In the genomic region with DNA sequence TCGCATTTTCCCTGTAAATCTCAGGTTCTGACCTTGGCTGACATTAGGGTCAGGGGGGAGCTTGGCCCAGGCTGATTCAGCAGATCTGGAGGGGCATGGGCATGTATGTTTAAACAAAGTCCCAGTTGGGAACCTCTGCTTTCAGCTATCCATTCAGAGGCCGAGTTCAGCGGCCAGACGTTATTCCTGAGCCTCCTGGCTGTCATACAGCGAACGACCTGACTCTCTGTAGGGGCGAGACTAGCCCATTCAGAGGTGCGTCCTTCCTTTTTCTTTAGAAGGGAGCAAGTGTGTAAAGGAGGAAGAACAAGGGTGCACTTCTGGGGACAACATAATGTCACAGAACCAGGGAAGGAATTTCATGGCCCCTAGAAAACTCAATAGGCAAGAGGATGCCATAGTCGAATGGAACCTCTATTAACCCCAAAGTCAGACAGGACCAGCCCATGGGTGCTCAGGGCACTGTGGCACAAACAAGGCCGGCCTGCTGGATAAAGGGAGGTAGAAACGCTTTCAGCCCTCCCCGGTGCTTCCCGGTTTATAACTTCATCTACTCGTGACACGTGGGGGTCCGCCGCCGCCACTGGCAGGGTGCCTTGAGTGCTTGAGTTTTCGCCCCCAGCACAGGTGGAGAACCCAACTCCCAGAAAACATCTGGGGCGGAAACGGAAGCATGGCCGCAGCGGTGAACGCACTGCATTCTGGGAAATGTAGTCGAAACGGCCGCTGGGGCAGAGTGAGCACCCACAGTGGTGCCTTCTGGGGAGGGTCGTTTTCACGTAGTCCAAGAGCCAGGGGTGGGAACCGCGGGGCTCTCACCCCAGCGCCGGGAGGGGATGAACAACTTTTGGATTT, we compare ENCODE assay signal across 9 cellular contexts. TPM values are rescaled to one million over a fixed set of nuclear protein-coding genes. Genes with fewer than 3 reads are reported as not detected.
DNase-seq lines count a peak whose midpoint lies in the region; ATAC-seq and TF ChIP-seq lines count a peak whose summit lies in the region.
"Had no signal": no experiment of that assay in that cellular context is flagged by ENCODE, and none has a peak within 500 bp of the region (broad histone marks: within the 10 kb centered on the region; RNA-seq: fewer than 3 reads in every experiment).

No MANE protein-coding gene starts in this region.

- H3K9me3 ChIP-seq in OCI-LY1 (ENCODE audit: low read length) (no peaks in the 10 kb centered on the region), fibroblast of lung (ENCODE audit: control insufficient read depth, insufficient read depth, low read depth, low read length) (no peaks in the 10 kb centered on the region)

- H3K27me3 Mint-ChIP-seq in natural killer cell (ENCODE audit: low read depth in 2 of 2) = no peaks in the 10 kb centered on the region
- H3K27me3 Mint-ChIP-seq in stimulated activated naive B cell treated with anti-CD40 and anti-IgM and Interleukin-4, amounts not matched to agents 10 μg/mL and 1 μg/mL and 100 μg/mL, for 72 hours = no peaks in the 10 kb centered on the region

- peak; percentile 22; the same call in 1 of the 2 replicates for TF ChIP-seq CTCF in OCI-LY1 (IDR thresholded peaks at IDR 0.05; ENCODE audit: low read length)
- TF ChIP-seq CTCF in fibroblast of lung (conservative IDR thresholded peaks at IDR 0.05 in 1 of 2, IDR thresholded peaks at IDR 0.05 in 1 of 2; ENCODE audit: low read depth in 1 of 2, low read length in 2 of 2) = no peak
- no peak for TF ChIP-seq CTCF in natural killer cell (IDR thresholded peaks at IDR 0.05)

- H3K79me2 ChIP-seq in OCI-LY1 (ENCODE audit: insufficient read depth, low read length) (peaks cover 14% of the 10 kb centered on the region; the same call in 1 of the 2 replicates), fibroblast of lung (ENCODE audit: control insufficient read depth, insufficient read depth, low read length) (no peaks in the 10 kb centered on the region)

- intact Hi-C loops in natural killer cell (cut with micrococcal nuclease) = no loop called here

- peaks cover 13 to 14% of the 10 kb centered on the region in 2 donors for H3K4me1 Mint-ChIP-seq in natural killer cell
- H3K4me1 Mint-ChIP-seq in stimulated activated naive B cell treated with anti-CD40 and anti-IgM and Interleukin-4, amounts not matched to agents 10 μg/mL and 1 μg/mL and 100 μg/mL, for 72 hours = peaks cover 34 to 72% of the 10 kb centered on the region in 2 donors

- no peak overlapping the region for H2AFZ ChIP-seq in OCI-LY1 (ENCODE audit: low read length)
- peak overlapping the region; percentile 92 for H2AFZ ChIP-seq in fibroblast of lung (ENCODE audit: low read length)

- H3K27me3 ChIP-seq in OCI-LY1 (ENCODE audit: insufficient read depth, low read length) = no peaks in the 10 kb centered on the region
- peaks cover 2% of the 10 kb centered on the region for H3K27me3 ChIP-seq in fibroblast of lung (ENCODE audit: control insufficient read depth, insufficient read depth, low read length)

- H3K4me1 ChIP-seq in OCI-LY1 (ENCODE audit: insufficient read depth, low read length, severe bottlenecking) = peaks cover 62% of the 10 kb centered on the region
- no peaks in the 10 kb centered on the region for H3K4me1 ChIP-seq in fibroblast of lung (ENCODE audit: control insufficient read depth, extremely low read depth, insufficient read depth, low read length)

- H3K36me3 Mint-ChIP-seq in natural killer cell = no peaks in the 10 kb centered on the region
- H3K36me3 Mint-ChIP-seq in stimulated activated naive B cell treated with anti-CD40 and anti-IgM and Interleukin-4, amounts not matched to agents 10 μg/mL and 1 μg/mL and 100 μg/mL, for 72 hours = peaks cover 0 to 4% of the 10 kb centered on the region in 2 donors

- H3K4me3 Mint-ChIP-seq in natural killer cell = peak overlapping the region; percentile 83
- peak overlapping the region; percentile 88 for H3K4me3 Mint-ChIP-seq in stimulated activated naive B cell treated with anti-CD40 and anti-IgM and Interleukin-4, amounts not matched to agents 10 μg/mL and 1 μg/mL and 100 μg/mL, for 72 hours

- H3K9me3 Mint-ChIP-seq in natural killer cell = no peaks in the 10 kb centered on the region
- H3K9me3 Mint-ChIP-seq in stimulated activated naive B cell treated with anti-CD40 and anti-IgM and Interleukin-4, amounts not matched to agents 10 μg/mL and 1 μg/mL and 100 μg/mL, for 72 hours = no peaks in the 10 kb centered on the region

- peak overlapping the region; percentile 72 for H3K9ac ChIP-seq in OCI-LY1 (ENCODE audit: low read length)
- H3K9ac ChIP-seq in fibroblast of lung (ENCODE audit: insufficient read depth, low read length) = no peak overlapping the region

- peak overlapping the region; percentile 68 to 88 for H3K27ac Mint-ChIP-seq in natural killer cell
- H3K27ac Mint-ChIP-seq in stimulated activated naive B cell treated with anti-CD40 and anti-IgM and Interleukin-4, amounts not matched to agents 10 μg/mL and 1 μg/mL and 100 μg/mL, for 72 hours = peak overlapping the region; percentile 95

- H3K4me3 ChIP-seq in OCI-LY1 (ENCODE audit: low read depth, low read length, poor library complexity, severe bottlenecking) (peak overlapping the region; percentile 64), fibroblast of lung (replicated peaks in 1 of 4; ENCODE audit: control extremely low read depth in 1 of 4, insufficient read depth in 1 of 4, low read depth in 3 of 4, low read length in 4 of 4) (peak overlapping the region in 2 of 4 experiments; percentile 40 to 55)

- no peaks in the 10 kb centered on the region for H3K36me3 ChIP-seq in OCI-LY1 (ENCODE audit: insufficient read depth, low read length)
- no peaks in the 10 kb centered on the region for H3K36me3 ChIP-seq in fibroblast of lung (ENCODE audit: control insufficient read depth, insufficient read depth, low read length)

- H3K9me2 ChIP-seq in OCI-LY1 (ENCODE audit: low read depth, low read length) = no peaks in the 10 kb centered on the region

- peak overlapping the region; percentile 83 for H3K27ac ChIP-seq in OCI-LY1 (ENCODE audit: low read depth, low read length, poor library complexity, severe bottlenecking)
- H3K27ac ChIP-seq in fibroblast of lung (ENCODE audit: insufficient read depth, low read length) = no peak overlapping the region
- H3K27ac ChIP-seq: C4-2B had no signal

- H4K20me1 ChIP-seq in OCI-LY1 (ENCODE audit: insufficient read depth, low read length) (no peaks in the 10 kb centered on the region), fibroblast of lung (ENCODE audit: control insufficient read depth, extremely low read depth, insufficient read depth, low read length) (no peaks in the 10 kb centered on the region)

- peak; percentile 36 for DNase-seq in NCI-H2107 treated with DMSO at 0.1 percent for 48 hours (lab: John Stamatoyannopoulos, UW; ENCODE audit: unreplicated experiment)
- DNase-seq in NCI-H2107 (lab: John Stamatoyannopoulos, UW) = no peak
- DNase-seq in activated T-cell treated with anti-CD3 and anti-CD28 coated beads, Interleukin-2, amount 50 U/mL, for 48 hours = peak; percentile 84
- DNase-seq in fibroblast of lung (ENCODE audit: low read depth in 2 of 2) = peak; percentile 46 to 60
- DNase-seq in natural killer cell = peak; percentile 66
- peak; percentile 70 for DNase-seq in stimulated activated naive B cell treated with anti-CD40 and anti-IgM and Interleukin-4, amounts not matched to agents 10 μg/mL and 1 μg/mL and 100 μg/mL, for 72 hours

- peak; percentile 60 for ATAC-seq in HG02970 (IDR thresholded peaks at IDR 0.05; ENCODE audit: low FRiP score, unreplicated experiment)
- peak; percentile 88 to 99 (median 99) for ATAC-seq in natural killer cell
- peak; percentile 78 to 85 for ATAC-seq in stimulated activated naive B cell treated with anti-CD40 and anti-IgM and Interleukin-4, amounts not matched to agents 10 μg/mL and 1 μg/mL and 100 μg/mL, for 72 hours (replicated peaks)

- H3K4me2 ChIP-seq in OCI-LY1 (ENCODE audit: low read length) (peak overlapping the region; percentile 96), fibroblast of lung (ENCODE audit: extremely low read depth, insufficient read depth, low read length) (peak overlapping the region; percentile 64)

- H3F3A ChIP-seq in OCI-LY1 (ENCODE audit: insufficient read depth, low read length) = peaks cover 6% of the 10 kb centered on the region; the same call in 1 of the 2 replicates

RNA-seq across cellular contexts. Expression of gene PLCG2, which starts 33.2 kb away (rescaled TPM):
- total RNA-seq in fibroblast of lung (0.66 and 0.77 TPM in 2 replicates), natural killer cell (100 to 1,000 TPM; 250 to 298 (median 285) TPM)
- polyA plus RNA-seq in fibroblast of lung = 0.27 and 0.53 TPM in 2 replicates
- polyA plus RNA-seq in fibroblast of lung (2012) = 0.33 and 0.35 TPM in 2 replicates
- 0.96 TPM in 1 of 2 replicates, not detected in the other for polyA minus RNA-seq in fibroblast of lung (ENCODE audit: low replicate concordance)

Comparison
In these comparisons a context has a peak if more than half of its experiments do, and no peak if none do; other contexts are left out.
1. RNA of gene PLCG2, which starts 33.2 kb away (total RNA-seq): 250 to 298 TPM in natural killer cell; 0.66 to 0.77 TPM in fibroblast of lung; every median in the first group is over 100 times any median in the second.
2. Peak in every context shown above with its lines, with median percentiles within 50 percentile points of each other: ATAC-seq.